In genomic region chr12:63922446-63922845, GRCh38 we compare ENCODE assay signal across 19 cellular contexts.
DNase-seq lines count a peak whose midpoint lies in the region; ATAC-seq, FAIRE-seq and TF ChIP-seq lines count a peak whose summit lies in the region.
"Had no signal": no experiment of that assay in that cellular context is flagged by ENCODE, and none has a peak within 500 bp of the region (broad histone marks: within the 10 kb centered on the region; RNA-seq: fewer than 3 reads in every experiment).

No MANE protein-coding gene starts in this region.

- H3K36me3 ChIP-seq in keratinocyte (ENCODE audit: control insufficient read depth in 2 of 2, extremely low read depth in 1 of 2, insufficient read depth in 2 of 2, low read length in 2 of 2) = peaks cover 0 to 3% of the 10 kb centered on the region in 2 experiments
- H3K36me3 ChIP-seq in hepatocyte (replicated peaks; ENCODE audit: insufficient read depth, low read depth) = no peaks in the 10 kb centered on the region
- H3K36me3 ChIP-seq: prostate gland, suprapubic skin had no signal

- no peak for TF ChIP-seq CTCF in cardiac fibroblast (IDR thresholded peaks at IDR 0.05; ENCODE audit: low read depth, low read length)
- TF ChIP-seq CTCF in keratinocyte (optimal IDR thresholded peaks at IDR 0.05 in 1 of 3, IDR thresholded peaks at IDR 0.05 in 1 of 3, conservative IDR thresholded peaks at IDR 0.05 in 1 of 3; ENCODE audit: extremely low read depth in 1 of 3, insufficient read depth in 2 of 3, low read length in 3 of 3) = no peak
- TF ChIP-seq CTCF in hepatocyte (IDR thresholded peaks at IDR 0.05; ENCODE audit: poor library complexity) = no peak

- H4K20me1 ChIP-seq in keratinocyte (ENCODE audit: control insufficient read depth, extremely low read depth, insufficient read depth, low read length) = no peaks in the 10 kb centered on the region
- no peaks in the 10 kb centered on the region for H4K20me1 ChIP-seq in hepatocyte (ENCODE audit: insufficient read depth, poor library complexity, severe bottlenecking)

- ATAC-seq in GM21576 (IDR thresholded peaks at IDR 0.05; ENCODE audit: unreplicated experiment) (no peak), GM21529 (IDR thresholded peaks at IDR 0.05; ENCODE audit: unreplicated experiment) (no peak), HG03571 (IDR thresholded peaks at IDR 0.05; ENCODE audit: unreplicated experiment) (no peak)
- ATAC-seq: esophagus mucosa; K562; left ventricle myocardium superior; naive thymus-derived CD8-positive, alpha-beta T cell had no signal

- WGBS in hepatocyte (ENCODE audit: low lambda C conversion rate, missing lambda C conversion rate) = 86% methylated on average over 1 of the region's 1 CpG

- no peak overlapping the region for H3K4me3 ChIP-seq in cardiac fibroblast (replicated peaks in 1 of 2; ENCODE audit: low read depth in 2 of 2, low read length in 2 of 2)
- no peak overlapping the region for H3K4me3 ChIP-seq in keratinocyte (ENCODE audit: control insufficient read depth in 2 of 3, extremely low read depth in 1 of 3, insufficient read depth in 2 of 3, low read depth in 1 of 3, low read length in 3 of 3)
- H3K4me3 ChIP-seq in hepatocyte = no peak overlapping the region
- H3K4me3 ChIP-seq: K562, prostate gland, suprapubic skin had no signal

- H3K27me3 ChIP-seq in keratinocyte (ENCODE audit: control insufficient read depth, extremely low read depth, insufficient read depth, low read length) (no peaks in the 10 kb centered on the region), hepatocyte (no peaks in the 10 kb centered on the region)
- H3K27me3 ChIP-seq: suprapubic skin had no signal

- FAIRE-seq in HTR-8/SVneo (lab: Jason Lieb, UNC) = peak; percentile 49
- FAIRE-seq in keratinocyte (lab: Jason Lieb, UNC) = peak; percentile 84
- FAIRE-seq: K562 had no signal

- H3K4me1 ChIP-seq in keratinocyte (ENCODE audit: control insufficient read depth, extremely low read depth, insufficient read depth, low read length) (peaks cover 44% of the 10 kb centered on the region), hepatocyte (ENCODE audit: insufficient read depth) (peaks cover 22% of the 10 kb centered on the region)
- H3K4me1 ChIP-seq: prostate gland had no signal

- DNase-seq in AG08395 (ENCODE audit: low spot score) = peak; percentile 47
- DNase-seq in HTR-8/SVneo (ENCODE audit: insufficient read length, low spot score) = no peak
- peak; percentile 64 to 73 for DNase-seq in cardiac fibroblast (ENCODE audit: low read depth in 2 of 2)
- DNase-seq in keratinocyte (ENCODE audit: low read depth, low spot score) = no peak
- no peak for DNase-seq in hepatocyte (ENCODE audit: low spot score)
- DNase-seq: activated CD4-positive, alpha-beta memory T cell treated with anti-CD3 and anti-CD28 coated beads, Interleukin-2, amount 10 ng/mL, durations not matched to agents 7 days and 5 days; amniotic stem cell; cortex of kidney; left ventricle myocardium superior; naive thymus-derived CD8-positive, alpha-beta T cell; NCI-H1092 treated with DMSO at 0.1 percent for 48 hours; SK-N-SH had no signal

- H3K9me3 ChIP-seq in keratinocyte (ENCODE audit: control insufficient read depth, low read depth, low read length) = no peaks in the 10 kb centered on the region
- no peaks in the 10 kb centered on the region for H3K9me3 ChIP-seq in hepatocyte (ENCODE audit: low read depth)
- H3K9me3 ChIP-seq: prostate gland, SK-N-SH, suprapubic skin had no signal

- no peaks in the 10 kb centered on the region for H3K9me1 ChIP-seq in keratinocyte (ENCODE audit: control insufficient read depth, extremely low read depth, insufficient read depth, low read length)

- H3K27ac ChIP-seq in keratinocyte (ENCODE audit: control insufficient read depth, insufficient read depth, low read length) = peak overlapping the region; percentile 92
- no peak overlapping the region for H3K27ac ChIP-seq in hepatocyte
- H3K27ac ChIP-seq: prostate gland, suprapubic skin had no signal

- peak overlapping the region; percentile 48 for H3K9ac ChIP-seq in keratinocyte (ENCODE audit: control insufficient read depth, extremely low read depth, insufficient read depth, low read length)
- H3K9ac ChIP-seq: SK-N-SH had no signal

- dilution Hi-C loops in keratinocyte (cut with MboI; ENCODE audit: extremely low pct_ligation_motif_present, low sequenced_read_pairs) = no loop called here

- H3K4me2 ChIP-seq in keratinocyte (ENCODE audit: control insufficient read depth, extremely low read depth, insufficient read depth, low read depth, low read length) = peak overlapping the region; percentile 40
- H3K4me2 ChIP-seq in hepatocyte = no peak overlapping the region
- H3K4me2 ChIP-seq: SK-N-SH had no signal

- H3K79me2 ChIP-seq in keratinocyte (ENCODE audit: control insufficient read depth, insufficient read depth, low read length) = peaks cover 47% of the 10 kb centered on the region
- peaks cover 64% of the 10 kb centered on the region for H3K79me2 ChIP-seq in hepatocyte

- no peaks in the 10 kb centered on the region for H3K9me2 ChIP-seq in hepatocyte (replicated peaks; ENCODE audit: insufficient read depth)
- H3K9me2 ChIP-seq: SK-N-SH had no signal

- no peak overlapping the region for H2AFZ ChIP-seq in keratinocyte (ENCODE audit: control insufficient read depth, low read length)
- H2AFZ ChIP-seq in hepatocyte = no peak overlapping the region

Comparison
In these comparisons a context has a peak if more than half of its experiments do, and no peak if none do; other contexts are left out.
1. DNase-seq: peak in AG08395 (single experiment) and cardiac fibroblast (2 of 2); none in HTR-8/SVneo (single experiment), keratinocyte (single experiment) and hepatocyte (single experiment).